In genomic region chr9:124126571-124127289, GRCh38 we compare ENCODE assay signal across 8 cellular contexts.
DNase-seq lines count a peak whose midpoint lies in the region; ATAC-seq and TF ChIP-seq lines count a peak whose summit lies in the region.

No MANE protein-coding gene starts in this region.

- TF ChIP-seq CTCF in GM20000 (IDR thresholded peaks at IDR 0.05; ENCODE audit: extremely low read depth, missing control alignments): peak; percentile 90

- peak; percentile 97 for ATAC-seq in left lobe of liver
- no peak for ATAC-seq in GM18519 (IDR thresholded peaks at IDR 0.05; ENCODE audit: low FRiP score, unreplicated experiment)

- peak; percentile 69 for DNase-seq in AG08395 (ENCODE audit: low spot score)
- DNase-seq in GM20000 (ENCODE audit: low spot score): peak; percentile 80
- DNase-seq in NCI-H2196 treated with DMSO at 0.1 percent for 48 hours (lab: John Stamatoyannopoulos, UW; ENCODE audit: unreplicated experiment): peak; percentile 55
- DNase-seq in activated CD4-positive, CD25-positive, alpha-beta regulatory T cell treated with anti-CD3 and anti-CD28 coated beads, Interleukin-2, amount 50 U/mL, for 72 hours: peak; percentile 82
- peak; percentile 59 for DNase-seq in central memory CD4-positive, alpha-beta T cell
- DNase-seq in left lobe of liver (ENCODE audit: low spot score): peak; percentile 74
- peak; percentile 41 to 76 (median 47) for DNase-seq in stimulated activated CD4-positive, alpha-beta T cell treated with anti-CD3 and anti-CD28 coated beads, TNF-alpha, amount 100 ng/mL, for 1 hour (ENCODE audit: low read depth in 3 of 3, low spot score in 1 of 3)
